17 cellular contexts compared by ENCODE assay signal in the genomic region with DNA sequence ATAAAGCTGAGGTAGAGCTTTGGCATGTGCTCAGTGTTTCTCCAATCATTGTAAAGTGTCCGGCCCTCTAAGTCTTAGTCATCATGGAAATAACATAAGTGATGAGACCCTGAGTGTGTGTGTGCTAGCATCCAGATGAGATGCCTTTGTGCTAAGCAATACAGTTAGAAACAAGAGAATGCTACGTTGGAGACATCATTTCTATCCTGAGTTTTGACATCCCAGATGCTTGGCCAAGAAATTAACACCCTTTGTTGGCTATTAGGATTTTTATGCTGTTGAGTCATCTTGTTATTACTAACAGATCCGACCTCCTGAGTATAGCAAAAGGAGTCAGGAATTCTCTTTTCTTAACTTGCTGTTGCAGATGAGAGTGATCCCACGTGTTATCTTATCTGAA.
"Had no signal": no experiment of that assay in that cellular context is flagged by ENCODE, and none has a peak within 500 bp of the region (broad histone marks: within the 10 kb centered on the region; RNA-seq: fewer than 3 reads in every experiment).

No MANE protein-coding gene starts in this region.

- DNase-seq: activated CD4-positive, alpha-beta T cell treated with anti-CD3 and anti-CD28 coated beads, Interleukin-2, amount 50 U/mL, for 1 hour; activated CD4-positive, CD25-positive, alpha-beta regulatory T cell treated with anti-CD3 and anti-CD28 coated beads, Interleukin-2, amount 50 U/mL, for 72 hours; activated CD8-positive, alpha-beta memory T cell treated with anti-CD3 and anti-CD28 coated beads, Interleukin-2, amount 50 U/mL, for 48 hours; activated gamma-delta T cell; activated T-cell treated with anti-CD3 and anti-CD28 coated beads, Interleukin-2, amount 50 U/mL, for 48 hours; caudate nucleus; colonic mucosa; left lung; T-helper 2 cell; transverse colon had no signal

- H3K4me3 ChIP-seq: colonic mucosa, left lung, transverse colon had no signal

- H3K27me3 ChIP-seq: colonic mucosa, transverse colon had no signal

- H3K4me1 ChIP-seq: colonic mucosa had no signal

- FAIRE-seq: frontal cortex had no signal

- H3K4me3 Mint-ChIP-seq: activated naive CD4-positive, alpha-beta T cell treated with anti-CD3 and anti-CD28 coated beads, Interleukin-2, amount 50 U/mL, for 24 hours; neural crest cell; stimulated activated naive CD8-positive, alpha-beta T cell treated with anti-CD3 and anti-CD28 coated beads, Interleukin-15, Interleukin-2, amounts not matched to agents 100 ng/mL and 50 ng/mL, for 24 hours had no signal

- ATAC-seq: esophagus mucosa, left lung had no signal

- H3K4me1 Mint-ChIP-seq: activated naive CD4-positive, alpha-beta T cell treated with anti-CD3 and anti-CD28 coated beads, Interleukin-2, amount 50 U/mL, for 24 hours had no signal

- H3K27me3 Mint-ChIP-seq: activated naive CD4-positive, alpha-beta T cell treated with anti-CD3 and anti-CD28 coated beads, Interleukin-2, amount 50 U/mL, for 24 hours had no signal

- H3K27ac ChIP-seq: colonic mucosa, left lung, transverse colon, VCaP had no signal

- H3K27ac Mint-ChIP-seq: activated naive CD4-positive, alpha-beta T cell treated with anti-CD3 and anti-CD28 coated beads, Interleukin-2, amount 50 U/mL, for 24 hours; progenitor cell of endocrine pancreas; stimulated activated naive CD8-positive, alpha-beta T cell treated with anti-CD3 and anti-CD28 coated beads, Interleukin-15, Interleukin-2, amounts not matched to agents 100 ng/mL and 50 ng/mL, for 24 hours had no signal

- H3K36me3 ChIP-seq: colonic mucosa, left lung, transverse colon had no signal

- H3K9me3 ChIP-seq: colonic mucosa, left lung, transverse colon had no signal
